Comparison of ENCODE assay signal across 8 cellular contexts in genomic region chr3:64575211-64575844, GRCh38.
DNase-seq lines count a peak whose midpoint lies in the region; ATAC-seq, FAIRE-seq and TF ChIP-seq lines count a peak whose summit lies in the region.

No MANE protein-coding gene starts in this region.

- no peaks in the 10 kb centered on the region for H3K36me3 ChIP-seq in bronchial epithelial cell (ENCODE audit: control insufficient read depth, insufficient read depth, low read length)
- no peaks in the 10 kb centered on the region for H3K36me3 ChIP-seq in pancreas

- TF ChIP-seq CTCF in HL-60 (IDR thresholded peaks at IDR 0.05; ENCODE audit: insufficient read depth, low read length) (peak; percentile 46), bronchial epithelial cell (IDR thresholded peaks at IDR 0.05; ENCODE audit: insufficient read depth, low read length, severe bottlenecking) (peak; percentile 68), pancreas (IDR thresholded peaks at IDR 0.05) (peak; percentile 17 to 47 (median 39))

- no peaks in the 10 kb centered on the region for H3K9me3 ChIP-seq in pancreas

- no peak for FAIRE-seq in bronchial epithelial cell (lab: Jason Lieb, UNC)
- no peak for FAIRE-seq in pancreas (lab: Jason Lieb, UNC)

- H3K4me1 ChIP-seq in pancreas, result no peaks in the 10 kb centered on the region

- H3K27ac ChIP-seq in HL-60 (replicated peaks) (no peak overlapping the region), pancreas (no peak overlapping the region)

- H3K27me3 ChIP-seq in HL-60 (ENCODE audit: insufficient read depth, poor library complexity, severe bottlenecking) (no peaks in the 10 kb centered on the region), bronchial epithelial cell (ENCODE audit: control insufficient read depth, insufficient read depth, low read length) (no peaks in the 10 kb centered on the region), pancreas (no peaks in the 10 kb centered on the region)

- DNase-seq in ELF-1 (ENCODE audit: low read depth, low spot score), result peak; percentile 46
- no peak for DNase-seq in HL-60 (ENCODE audit: low read depth in 1 of 2, low spot score in 1 of 2)
- peak; percentile 29 for DNase-seq in bronchial epithelial cell (ENCODE audit: low read depth)
- DNase-seq in pancreas, result no peak
- no peak for DNase-seq in NOMO-1 treated with DMSO at 0.1 percent for 48 hours (lab: John Stamatoyannopoulos, UW; ENCODE audit: unreplicated experiment)
- DNase-seq in HPDE6-E6E7 (ENCODE audit: extremely low spot score), result no peak

- intact Hi-C loops in pancreas (cut with DNase I), result no loop called here

- 86 to 94% methylated on average over 2 of the region's 2 CpGs for WGBS in pancreas, 2 donors

- no peak overlapping the region for H3K4me3 ChIP-seq in HL-60 (replicated peaks; ENCODE audit: insufficient read depth, low read length)
- H3K4me3 ChIP-seq in bronchial epithelial cell (ENCODE audit: low read depth, low read length), result no peak overlapping the region
- no peak overlapping the region for H3K4me3 ChIP-seq in pancreas

- ATAC-seq in GM21367 (IDR thresholded peaks at IDR 0.05; ENCODE audit: unreplicated experiment), result peak; percentile 91
- peak; percentile 56 to 78 (median 64) for ATAC-seq in pancreas
- ATAC-seq in HG03196 (IDR thresholded peaks at IDR 0.05; ENCODE audit: unreplicated experiment), result no peak

Comparison
In these comparisons a context has a peak if more than half of its experiments do, and no peak if none do; other contexts are left out.
1. DNase-seq: peak in ELF-1 (single experiment) and bronchial epithelial cell (single experiment); none in HL-60 (0 of 2), pancreas (0 of 6), NOMO-1 treated with DMSO at 0.1 percent for 48 hours (single experiment) and HPDE6-E6E7 (single experiment).
2. Peak in every context shown above with its lines, with median percentiles within 50 percentile points of each other: CTCF ChIP-seq.